ENCODE assay signal across 15 cellular contexts in the genomic region with DNA sequence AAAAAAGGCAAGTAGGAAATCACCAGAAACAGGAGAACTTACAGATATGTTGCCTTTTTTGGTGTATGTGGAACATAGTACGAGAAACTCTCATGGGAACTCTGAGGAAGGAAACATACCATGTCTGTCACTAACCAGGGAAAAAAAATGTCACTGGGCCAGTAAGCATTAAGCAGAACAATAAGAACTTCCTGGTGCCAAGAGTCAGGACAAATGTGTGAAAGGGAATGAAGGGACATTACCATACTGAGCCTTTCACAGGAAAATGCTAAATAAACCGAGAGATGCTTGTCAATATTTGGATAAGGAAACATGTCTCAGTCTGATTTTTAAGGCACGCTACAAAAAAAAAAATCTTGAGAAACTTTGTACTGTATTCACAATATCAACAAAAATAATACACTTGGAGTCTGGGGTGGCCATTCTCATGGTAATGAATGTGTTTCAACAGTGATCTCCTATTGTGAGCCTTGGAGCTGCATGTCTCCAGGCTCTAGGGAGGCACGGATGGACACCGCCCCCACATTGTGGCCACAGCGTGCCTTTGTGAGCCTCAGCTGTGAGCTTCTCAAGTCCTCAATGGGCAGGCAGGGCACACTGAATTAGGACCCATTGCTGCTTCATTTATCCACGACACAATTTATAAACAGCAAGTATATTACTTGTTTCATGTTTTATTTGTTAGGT.
DNase-seq lines count a peak whose midpoint lies in the region; ATAC-seq and TF ChIP-seq lines count a peak whose summit lies in the region.
"Had no signal": no experiment of that assay in that cellular context is flagged by ENCODE, and none has a peak within 500 bp of the region (broad histone marks: within the 10 kb centered on the region; RNA-seq: fewer than 3 reads in every experiment).

No MANE protein-coding gene starts in this region.

- no peak for TF ChIP-seq POLR2A in NB4 (IDR thresholded peaks at IDR 0.05; ENCODE audit: extremely low read depth, insufficient read length)

- DNase-seq in NB4 (ENCODE audit: low read depth) = peak; percentile 39
- DNase-seq in dermis microvascular lymphatic vessel endothelial cell (ENCODE audit: low read depth in 2 of 2) = peak; percentile 85 to 89
- peak; percentile 71 for DNase-seq in iPS-NIHi7 (ENCODE audit: extremely low spot score)
- DNase-seq in retina = peak; percentile 57
- DNase-seq in T-helper 2 cell = no peak
- no peak for DNase-seq in HFFc6
- no peak for DNase-seq in left lobe of liver (ENCODE audit: low spot score)
- DNase-seq: activated CD4-positive, alpha-beta T cell treated with anti-CD3 and anti-CD28 coated beads, Interleukin-2, amount 50 U/mL, for 1 hour; activated T-cell treated with anti-CD3 and anti-CD28 coated beads, Interleukin-2, amount 50 U/mL, for 72 hours; islet precursor cell; NCI-H1105 treated with DMSO at 0.1 percent for 48 hours; NCI-H82; stomach had no signal

- no peak for ATAC-seq in left lobe of liver
- ATAC-seq in HG02870 (IDR thresholded peaks at IDR 0.05; ENCODE audit: unreplicated experiment) = no peak
- ATAC-seq: activated T-cell treated with anti-CD3 and anti-CD28 coated beads, Interleukin-2, amount 50 U/mL, for 72 hours had no signal

- H3K4me1 Mint-ChIP-seq in HFFc6 (ENCODE audit: low read depth) = peaks cover 7% of the 10 kb centered on the region; the same call in 1 of the 2 replicates

- no peak overlapping the region for H3K4me3 ChIP-seq in NB4 (ENCODE audit: low read depth, low read length)
- H3K4me3 ChIP-seq: stomach had no signal

- H3K4me3 Mint-ChIP-seq in HFFc6 = no peak overlapping the region
- H3K4me3 Mint-ChIP-seq: activated T-cell treated with anti-CD3 and anti-CD28 coated beads, Interleukin-2, amount 50 U/mL, for 72 hours; T-helper 2 cell treated with Interferon-gamma antibody and Interleukin-4, amounts not matched to agents 5 μg/mL and 100 μg/mL, for 36 hours had no signal

- TF ChIP-seq CTCF in NB4 (IDR thresholded peaks at IDR 0.05; ENCODE audit: low read depth, low read length) (no peak), HFFc6 (IDR thresholded peaks at IDR 0.05) (no peak)

- peaks cover 4% of the 10 kb centered on the region; the same call in 1 of the 2 replicates for H3K9me3 Mint-ChIP-seq in HFFc6
- H3K9me3 Mint-ChIP-seq: activated T-cell treated with anti-CD3 and anti-CD28 coated beads, Interleukin-2, amount 50 U/mL, for 72 hours; T-helper 2 cell treated with Interferon-gamma antibody and Interleukin-4, amounts not matched to agents 5 μg/mL and 100 μg/mL, for 36 hours had no signal

- H3K36me3 Mint-ChIP-seq in HFFc6 (ENCODE audit: low read depth) = no peaks in the 10 kb centered on the region

- no peak overlapping the region for H3K27ac Mint-ChIP-seq in HFFc6
- H3K27ac Mint-ChIP-seq: activated T-cell treated with anti-CD3 and anti-CD28 coated beads, Interleukin-2, amount 50 U/mL, for 72 hours; T-helper 2 cell treated with Interferon-gamma antibody and Interleukin-4, amounts not matched to agents 5 μg/mL and 100 μg/mL, for 36 hours had no signal

- no peaks in the 10 kb centered on the region; the same call in 1 of the 2 replicates for H3K27me3 Mint-ChIP-seq in HFFc6 (ENCODE audit: insufficient read depth)

Comparison
In these comparisons a context has a peak if more than half of its experiments do, and no peak if none do; other contexts are left out.
1. DNase-seq: peak in NB4 (single experiment), dermis microvascular lymphatic vessel endothelial cell (2 of 2), iPS-NIHi7 (single experiment) and retina (single experiment); none in T-helper 2 cell (0 of 5), HFFc6 (single experiment) and left lobe of liver (single experiment).